ENCODE assay signal across 2 cellular contexts in the genomic region with DNA sequence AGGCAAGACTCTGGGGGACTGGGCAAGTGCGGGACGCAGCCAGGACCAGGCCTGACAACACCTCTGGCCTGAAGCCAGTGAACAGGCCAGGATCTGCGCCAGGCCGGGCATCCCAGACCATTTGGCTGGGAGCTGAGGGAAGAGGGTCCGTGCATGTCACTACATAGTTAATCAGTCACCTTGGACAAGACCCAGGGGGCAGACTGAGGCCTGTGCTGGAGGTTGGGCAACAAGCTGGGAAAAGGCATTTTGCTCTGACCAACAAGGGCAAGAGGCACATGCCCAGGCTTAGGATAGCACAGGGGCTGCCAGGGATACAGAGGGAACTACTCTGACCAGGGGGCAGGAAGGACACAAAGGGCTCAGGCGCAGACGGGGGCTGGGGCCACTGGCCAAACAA.
TF ChIP-seq lines count a peak whose summit lies in the region.

No MANE protein-coding gene starts in this region.

TF ChIP-seq in liver, 16 proteins besides CTCF, POLR2A, EP300 and RAD21:
- peak; percentile 69 for TF ChIP-seq FOXA1 (IDR thresholded peaks at IDR 0.05)
- TF ChIP-seq HNF4G (IDR thresholded peaks at IDR 0.05): peak; percentile 31
- TF ChIP-seq, protein P1, sequence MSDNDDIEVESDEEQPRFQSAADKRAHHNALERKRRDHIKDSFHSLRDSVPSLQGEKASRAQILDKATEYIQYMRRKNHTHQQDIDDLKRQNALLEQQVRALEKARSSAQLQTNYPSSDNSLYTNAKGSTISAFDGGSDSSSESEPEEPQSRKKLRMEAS (IDR thresholded peaks at IDR 0.05): no peak
- peak in 1 of 2 donors; percentile 35 for TF ChIP-seq EGR1 (IDR thresholded peaks at IDR 0.05; ENCODE audit: low read depth in 2 of 2)
- TF ChIP-seq YY1 (IDR thresholded peaks at IDR 0.05): no peak
- TF ChIP-seq SP1 (IDR thresholded peaks at IDR 0.05): peak; percentile 87
- no peak for TF ChIP-seq TAF1 (conservative IDR thresholded peaks at IDR 0.05)
- TF ChIP-seq, protein P2, sequence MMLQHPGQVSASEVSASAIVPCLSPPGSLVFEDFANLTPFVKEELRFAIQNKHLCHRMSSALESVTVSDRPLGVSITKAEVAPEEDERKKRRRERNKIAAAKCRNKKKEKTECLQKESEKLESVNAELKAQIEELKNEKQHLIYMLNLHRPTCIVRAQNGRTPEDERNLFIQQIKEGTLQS (IDR thresholded peaks at IDR 0.05): no peak
- TF ChIP-seq, protein P3, sequence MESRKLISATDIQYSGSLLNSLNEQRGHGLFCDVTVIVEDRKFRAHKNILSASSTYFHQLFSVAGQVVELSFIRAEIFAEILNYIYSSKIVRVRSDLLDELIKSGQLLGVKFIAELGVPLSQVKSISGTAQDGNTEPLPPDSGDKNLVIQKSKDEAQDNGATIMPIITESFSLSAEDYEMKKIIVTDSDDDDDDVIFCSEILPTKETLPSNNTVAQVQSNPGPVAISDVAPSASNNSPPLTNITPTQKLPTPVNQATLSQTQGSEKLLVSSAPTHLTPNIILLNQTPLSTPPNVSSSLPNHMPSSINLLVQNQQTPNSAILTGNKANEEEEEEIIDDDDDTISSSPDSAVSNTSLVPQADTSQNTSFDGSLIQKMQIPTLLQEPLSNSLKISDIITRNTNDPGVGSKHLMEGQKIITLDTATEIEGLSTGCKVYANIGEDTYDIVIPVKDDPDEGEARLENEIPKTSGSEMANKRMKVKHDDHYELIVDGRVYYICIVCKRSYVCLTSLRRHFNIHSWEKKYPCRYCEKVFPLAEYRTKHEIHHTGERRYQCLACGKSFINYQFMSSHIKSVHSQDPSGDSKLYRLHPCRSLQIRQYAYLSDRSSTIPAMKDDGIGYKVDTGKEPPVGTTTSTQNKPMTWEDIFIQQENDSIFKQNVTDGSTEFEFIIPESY (IDR thresholded peaks at IDR 0.05): no peak
- TF ChIP-seq, protein P4, sequence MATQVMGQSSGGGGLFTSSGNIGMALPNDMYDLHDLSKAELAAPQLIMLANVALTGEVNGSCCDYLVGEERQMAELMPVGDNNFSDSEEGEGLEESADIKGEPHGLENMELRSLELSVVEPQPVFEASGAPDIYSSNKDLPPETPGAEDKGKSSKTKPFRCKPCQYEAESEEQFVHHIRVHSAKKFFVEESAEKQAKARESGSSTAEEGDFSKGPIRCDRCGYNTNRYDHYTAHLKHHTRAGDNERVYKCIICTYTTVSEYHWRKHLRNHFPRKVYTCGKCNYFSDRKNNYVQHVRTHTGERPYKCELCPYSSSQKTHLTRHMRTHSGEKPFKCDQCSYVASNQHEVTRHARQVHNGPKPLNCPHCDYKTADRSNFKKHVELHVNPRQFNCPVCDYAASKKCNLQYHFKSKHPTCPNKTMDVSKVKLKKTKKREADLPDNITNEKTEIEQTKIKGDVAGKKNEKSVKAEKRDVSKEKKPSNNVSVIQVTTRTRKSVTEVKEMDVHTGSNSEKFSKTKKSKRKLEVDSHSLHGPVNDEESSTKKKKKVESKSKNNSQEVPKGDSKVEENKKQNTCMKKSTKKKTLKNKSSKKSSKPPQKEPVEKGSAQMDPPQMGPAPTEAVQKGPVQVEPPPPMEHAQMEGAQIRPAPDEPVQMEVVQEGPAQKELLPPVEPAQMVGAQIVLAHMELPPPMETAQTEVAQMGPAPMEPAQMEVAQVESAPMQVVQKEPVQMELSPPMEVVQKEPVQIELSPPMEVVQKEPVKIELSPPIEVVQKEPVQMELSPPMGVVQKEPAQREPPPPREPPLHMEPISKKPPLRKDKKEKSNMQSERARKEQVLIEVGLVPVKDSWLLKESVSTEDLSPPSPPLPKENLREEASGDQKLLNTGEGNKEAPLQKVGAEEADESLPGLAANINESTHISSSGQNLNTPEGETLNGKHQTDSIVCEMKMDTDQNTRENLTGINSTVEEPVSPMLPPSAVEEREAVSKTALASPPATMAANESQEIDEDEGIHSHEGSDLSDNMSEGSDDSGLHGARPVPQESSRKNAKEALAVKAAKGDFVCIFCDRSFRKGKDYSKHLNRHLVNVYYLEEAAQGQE (IDR thresholded peaks at IDR 0.05): no peak
- TF ChIP-seq JUND (IDR thresholded peaks at IDR 0.05): no peak
- TF ChIP-seq HNF4A (conservative IDR thresholded peaks at IDR 0.05): peak; percentile 75 to 95
- peak; percentile 60 for TF ChIP-seq FOXA2 (IDR thresholded peaks at IDR 0.05)
- TF ChIP-seq NR2F2 (IDR thresholded peaks at IDR 0.05): peak; percentile 24
- no peak for TF ChIP-seq GABPA (IDR thresholded peaks at IDR 0.05 in 1 of 2, conservative IDR thresholded peaks at IDR 0.05 in 1 of 2)
- TF ChIP-seq RXRA (IDR thresholded peaks at IDR 0.05): peak; percentile 79 to 94

TF ChIP-seq in HepG2, 621 proteins besides CTCF, POLR2A, EP300 and RAD21:
- TF ChIP-seq SNAPC2 (CRISPR knock-in tag; IDR thresholded peaks at IDR 0.05): no peak
- TF ChIP-seq ZNF468 (CRISPR knock-in tag; IDR thresholded peaks at IDR 0.05): no peak
- no peak for TF ChIP-seq ATRX (CRISPR knock-in tag; IDR thresholded peaks at IDR 0.05; ENCODE audit: borderline replicate concordance)
- TF ChIP-seq PAF1 (CRISPR knock-in tag; IDR thresholded peaks at IDR 0.05): no peak
- no peak for TF ChIP-seq FOSL1 (CRISPR knock-in tag; IDR thresholded peaks at IDR 0.05; ENCODE audit: borderline replicate concordance)
- no peak for TF ChIP-seq NFKBIZ (CRISPR knock-in tag; IDR thresholded peaks at IDR 0.05)
- TF ChIP-seq ZNF354B (CRISPR knock-in tag; IDR thresholded peaks at IDR 0.05): no peak
- TF ChIP-seq, protein P5, sequence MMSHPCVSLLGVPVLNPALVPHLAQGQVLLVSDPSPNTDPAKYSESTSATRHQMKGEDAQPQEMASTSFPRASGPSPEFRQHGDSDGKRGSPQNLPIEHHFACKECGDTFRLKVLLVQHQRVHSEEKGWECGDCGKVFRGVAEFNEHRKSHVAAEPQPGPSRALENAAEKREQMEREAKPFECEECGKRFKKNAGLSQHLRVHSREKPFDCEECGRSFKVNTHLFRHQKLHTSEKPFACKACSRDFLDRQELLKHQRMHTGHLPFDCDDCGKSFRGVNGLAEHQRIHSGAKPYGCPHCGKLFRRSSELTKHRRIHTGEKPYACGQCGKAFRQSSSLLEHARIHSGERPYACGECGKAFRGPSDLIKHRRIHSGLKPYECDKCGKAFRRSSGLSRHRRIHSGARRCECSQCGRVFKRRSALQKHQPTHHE (CRISPR knock-in tag; IDR thresholded peaks at IDR 0.05; ENCODE audit: borderline replicate concordance): no peak
